In genomic region chr4:112083587-112084347, GRCh38 we compare ENCODE assay signal across 17 cellular contexts.
A peak's percentile ranks its signal among the peaks of the same experiment; 100 is the strongest.
DNase-seq lines count a peak whose midpoint lies in the region; ATAC-seq, FAIRE-seq and TF ChIP-seq lines count a peak whose summit lies in the region.
"Had no signal": no experiment of that assay in that cellular context is flagged by ENCODE, and none has a peak within 500 bp of the region (broad histone marks: within the 10 kb centered on the region; RNA-seq: fewer than 3 reads in every experiment).

No MANE protein-coding gene starts in this region.

- H3K27ac Mint-ChIP-seq in type B pancreatic cell (peak overlapping the region; percentile 0), osteocyte (ENCODE audit: unreplicated experiment) (no peak overlapping the region)
- H3K27ac Mint-ChIP-seq: activated CD8-positive, alpha-beta memory T cell treated with anti-CD3 and anti-CD28 coated beads, Interleukin-2, amount 10 ng/mL, durations not matched to agents 7 days and 5 days; activated naive CD4-positive, alpha-beta T cell treated with anti-CD3 and anti-CD28 coated beads, Interleukin-2, amount 50 U/mL, for 24 hours had no signal

- H3K4me2 ChIP-seq in keratinocyte (ENCODE audit: control insufficient read depth, extremely low read depth, insufficient read depth, low read depth, low read length): peak overlapping the region; percentile 66

- H3K4me1 ChIP-seq in heart left ventricle (peaks cover 0 to 27% (median 15%) of the 10 kb centered on the region in 12 donors), keratinocyte (ENCODE audit: control insufficient read depth, extremely low read depth, insufficient read depth, low read length) (peaks cover 31% of the 10 kb centered on the region), kidney (ENCODE audit: control insufficient read depth in 1 of 2, insufficient read depth in 1 of 2, low read depth in 1 of 2, low read length in 2 of 2) (no peaks in the 10 kb centered on the region)

- intact Hi-C loops in heart left ventricle (cut with DNase I): loop anchor here in 1 of 10 donors (5.0 kb wide), 1 partner anchor 149 kb away; the partner anchor contains the start of gene AP1AR
- intact Hi-C loops in Right ventricle myocardium superior (cut with DNase I): no loop called here
- intact Hi-C loops in kidney (cut with DNase I): no loop called here

- H3K27ac ChIP-seq in heart left ventricle: peak overlapping the region in 10 of 12 donors; percentile 2 to 85 (median 55)
- H3K27ac ChIP-seq in keratinocyte (ENCODE audit: control insufficient read depth, insufficient read depth, low read length): peak overlapping the region; percentile 72
- H3K27ac ChIP-seq in kidney (ENCODE audit: low read depth in 2 of 2, low read length in 2 of 2): no peak overlapping the region
- H3K27ac ChIP-seq: SK-N-MC had no signal

- no peaks in the 10 kb centered on the region for H3K79me2 ChIP-seq in keratinocyte (ENCODE audit: control insufficient read depth, insufficient read depth, low read length)

- dilution Hi-C loops in keratinocyte (cut with MboI; ENCODE audit: extremely low pct_ligation_motif_present, low sequenced_read_pairs): no loop called here

- H3K36me3 Mint-ChIP-seq in type B pancreatic cell (no peaks in the 10 kb centered on the region), osteocyte (ENCODE audit: unreplicated experiment) (no peaks in the 10 kb centered on the region)
- H3K36me3 Mint-ChIP-seq: activated CD8-positive, alpha-beta memory T cell treated with anti-CD3 and anti-CD28 coated beads, Interleukin-2, amount 10 ng/mL, durations not matched to agents 7 days and 5 days; activated naive CD4-positive, alpha-beta T cell treated with anti-CD3 and anti-CD28 coated beads, Interleukin-2, amount 50 U/mL, for 24 hours had no signal

- H3K27me3 Mint-ChIP-seq in type B pancreatic cell: no peaks in the 10 kb centered on the region
- peaks cover 17% of the 10 kb centered on the region for H3K27me3 Mint-ChIP-seq in osteocyte (ENCODE audit: unreplicated experiment)

- no peak for DNase-seq in heart left ventricle
- DNase-seq in Right ventricle myocardium superior: no peak
- DNase-seq in amniotic epithelial cell (ENCODE audit: low read depth): peak; percentile 61
- DNase-seq in keratinocyte (ENCODE audit: low read depth, low spot score): no peak
- no peak for DNase-seq in type B pancreatic cell (ENCODE audit: extremely low spot score, unreplicated experiment)
- DNase-seq in osteocyte (ENCODE audit: extremely low spot score, unreplicated experiment): no peak
- DNase-seq in kidney: no peak
- DNase-seq: activated CD8-positive, alpha-beta memory T cell treated with anti-CD3 and anti-CD28 coated beads, Interleukin-2, amount 10 ng/mL, durations not matched to agents 7 days and 5 days; cerebellar nuclear complex; esophagus squamous epithelium; NCI-H1417 treated with DMSO at 0.1 percent for 48 hours; NCI-H748 treated with DMSO at 0.1 percent for 48 hours had no signal

- FAIRE-seq in keratinocyte (lab: Jason Lieb, UNC) (peak; percentile 23), kidney (lab: Jason Lieb, UNC) (no peak)
- FAIRE-seq: K562 had no signal

- no peak overlapping the region for H3K4me3 Mint-ChIP-seq in type B pancreatic cell
- no peak overlapping the region for H3K4me3 Mint-ChIP-seq in osteocyte (ENCODE audit: unreplicated experiment)
- H3K4me3 Mint-ChIP-seq: activated CD8-positive, alpha-beta memory T cell treated with anti-CD3 and anti-CD28 coated beads, Interleukin-2, amount 10 ng/mL, durations not matched to agents 7 days and 5 days; activated naive CD4-positive, alpha-beta T cell treated with anti-CD3 and anti-CD28 coated beads, Interleukin-2, amount 50 U/mL, for 24 hours had no signal

- 69 to 71% (median 70%) methylated on average over 3 of the region's 3 CpGs for WGBS in heart left ventricle, 4 donors

- H3K36me3 ChIP-seq in heart left ventricle (no peaks in the 10 kb centered on the region), keratinocyte (ENCODE audit: control insufficient read depth in 2 of 2, extremely low read depth in 1 of 2, insufficient read depth in 2 of 2, low read length in 2 of 2) (no peaks in the 10 kb centered on the region), kidney (ENCODE audit: control insufficient read depth in 1 of 2, insufficient read depth in 2 of 2, low read length in 2 of 2) (no peaks in the 10 kb centered on the region)
- H3K36me3 ChIP-seq: esophagus squamous epithelium had no signal

- peaks cover 0 to 3% (median 0%) of the 10 kb centered on the region in 9 donors for H3K27me3 ChIP-seq in heart left ventricle
- H3K27me3 ChIP-seq in keratinocyte (ENCODE audit: control insufficient read depth, extremely low read depth, insufficient read depth, low read length): no peaks in the 10 kb centered on the region
- H3K27me3 ChIP-seq: esophagus squamous epithelium had no signal

- H3K4me3 ChIP-seq in heart left ventricle (no peak overlapping the region), keratinocyte (ENCODE audit: control insufficient read depth in 2 of 3, extremely low read depth in 1 of 3, insufficient read depth in 2 of 3, low read depth in 1 of 3, low read length in 3 of 3) (no peak overlapping the region), kidney (ENCODE audit: low read length in 2 of 2) (no peak overlapping the region)
- H3K4me3 ChIP-seq: esophagus squamous epithelium, K562, SK-N-MC, skin epidermis had no signal

- H3K9me3 Mint-ChIP-seq in type B pancreatic cell: peaks cover 4% of the 10 kb centered on the region
- H3K9me3 Mint-ChIP-seq in osteocyte (ENCODE audit: unreplicated experiment): no peaks in the 10 kb centered on the region
- H3K9me3 Mint-ChIP-seq: activated naive CD4-positive, alpha-beta T cell treated with anti-CD3 and anti-CD28 coated beads, Interleukin-2, amount 50 U/mL, for 24 hours had no signal

- no peak for TF ChIP-seq CTCF in heart left ventricle (IDR thresholded peaks at IDR 0.05)
- no peak for TF ChIP-seq CTCF in keratinocyte (optimal IDR thresholded peaks at IDR 0.05 in 1 of 3, IDR thresholded peaks at IDR 0.05 in 1 of 3, conservative IDR thresholded peaks at IDR 0.05 in 1 of 3; ENCODE audit: extremely low read depth in 1 of 3, insufficient read depth in 2 of 3, low read length in 3 of 3)
- no peak for TF ChIP-seq CTCF in type B pancreatic cell (conservative IDR thresholded peaks at IDR 0.05)
- no peak for TF ChIP-seq CTCF in osteocyte (IDR thresholded peaks at IDR 0.05)
- no peak for TF ChIP-seq CTCF in kidney (IDR thresholded peaks at IDR 0.05; ENCODE audit: borderline replicate concordance, extremely low read depth, insufficient read depth)

- H3K9me1 ChIP-seq in keratinocyte (ENCODE audit: control insufficient read depth, extremely low read depth, insufficient read depth, low read length): no peaks in the 10 kb centered on the region

- H3K4me1 Mint-ChIP-seq in type B pancreatic cell (ENCODE audit: unreplicated experiment): peaks cover 5% of the 10 kb centered on the region
- H3K4me1 Mint-ChIP-seq in osteocyte (ENCODE audit: unreplicated experiment): no peaks in the 10 kb centered on the region
- H3K4me1 Mint-ChIP-seq: activated naive CD4-positive, alpha-beta T cell treated with anti-CD3 and anti-CD28 coated beads, Interleukin-2, amount 50 U/mL, for 24 hours had no signal

- no peak overlapping the region for H2AFZ ChIP-seq in keratinocyte (ENCODE audit: control insufficient read depth, low read length)

- no peaks in the 10 kb centered on the region for H4K20me1 ChIP-seq in keratinocyte (ENCODE audit: control insufficient read depth, extremely low read depth, insufficient read depth, low read length)

- H3K9ac ChIP-seq in keratinocyte (ENCODE audit: control insufficient read depth, extremely low read depth, insufficient read depth, low read length) (peak overlapping the region; percentile 23), kidney (ENCODE audit: low read length in 2 of 2) (no peak overlapping the region)

- ATAC-seq in heart left ventricle: peak in 2 of 4 donors; percentile 12 to 13
- no peak for ATAC-seq in Right ventricle myocardium superior (ENCODE audit: poor library complexity)
- ATAC-seq in GM19452 (IDR thresholded peaks at IDR 0.05; ENCODE audit: unreplicated experiment): no peak
- ATAC-seq: activated CD8-positive, alpha-beta memory T cell treated with anti-CD3 and anti-CD28 coated beads, Interleukin-2, amount 10 ng/mL, durations not matched to agents 7 days and 5 days; K562 had no signal

- H3K9me3 ChIP-seq in heart left ventricle (no peaks in the 10 kb centered on the region), keratinocyte (ENCODE audit: control insufficient read depth, low read depth, low read length) (no peaks in the 10 kb centered on the region), kidney (ENCODE audit: control insufficient read depth in 1 of 2, low read length in 2 of 2) (no peaks in the 10 kb centered on the region)
- H3K9me3 ChIP-seq: esophagus squamous epithelium had no signal

- no peak for TF ChIP-seq POLR2A in heart left ventricle (IDR thresholded peaks at IDR 0.05)

Comparison
In these comparisons a context has a peak if more than half of its experiments do, and no peak if none do; other contexts are left out.
1. H3K27ac ChIP-seq: peak in heart left ventricle (10 of 12) and keratinocyte (single experiment); none in kidney (0 of 2).